Comparison of ENCODE assay signal across 14 cellular contexts in genomic region chr13:79353698-79354097, GRCh38.
"Had no signal": no experiment of that assay in that cellular context is flagged by ENCODE, and none has a peak within 500 bp of the region (broad histone marks: within the 10 kb centered on the region; RNA-seq: fewer than 3 reads in every experiment).

No MANE protein-coding gene starts in this region.

- H3K27me3 Mint-ChIP-seq: activated CD4-positive, alpha-beta T cell treated with anti-CD3 and anti-CD28 coated beads, Interleukin-2, amount 10 ng/mL, durations not matched to agents 24 days and 14 days; naive B cell had no signal

- H3K9me3 Mint-ChIP-seq: activated CD4-positive, alpha-beta T cell treated with anti-CD3 and anti-CD28 coated beads, Interleukin-2, amount 10 ng/mL, durations not matched to agents 24 days and 14 days; activated T-helper 2 cell treated with anti-CD3 and anti-CD28 coated beads, Interferon-gamma antibody, Interleukin-2, Interleukin-4, amounts not matched to agents 10 μg/mL and 5 μg/mL and 100 μg/mL, durations not matched to agents 14 hours and 24 hours and 36 hours; immature natural killer cell; naive B cell had no signal

- ATAC-seq: heart left ventricle, left cardiac atrium had no signal

- H3K4me3 ChIP-seq: colonic mucosa, heart left ventricle, lower lobe of right lung, tibial artery had no signal

- H3K27ac Mint-ChIP-seq: activated CD4-positive, alpha-beta T cell treated with anti-CD3 and anti-CD28 coated beads, Interleukin-2, amount 10 ng/mL, durations not matched to agents 24 days and 14 days; activated T-helper 2 cell treated with anti-CD3 and anti-CD28 coated beads, Interferon-gamma antibody, Interleukin-2, Interleukin-4, amounts not matched to agents 10 μg/mL and 5 μg/mL and 100 μg/mL, durations not matched to agents 14 hours and 24 hours and 36 hours had no signal

- H3K4me1 Mint-ChIP-seq: naive B cell had no signal

- H3K4me3 Mint-ChIP-seq: activated CD4-positive, alpha-beta T cell treated with anti-CD3 and anti-CD28 coated beads, Interleukin-2, amount 10 ng/mL, durations not matched to agents 24 days and 14 days; immature natural killer cell; naive B cell had no signal

- DNase-seq: activated CD4-positive, alpha-beta T cell treated with anti-CD3 and anti-CD28 coated beads, Interleukin-2, amount 10 ng/mL, durations not matched to agents 24 days and 14 days; activated CD4-positive, CD25-positive, alpha-beta regulatory T cell; activated naive CD4-positive, alpha-beta T cell treated with anti-CD3 and anti-CD28 coated beads, Interleukin-2, amount 50 U/mL, for 16 hours; colonic mucosa; foreskin melanocyte; heart left ventricle; immature natural killer cell; left cardiac atrium; lower lobe of right lung; naive B cell; stimulated activated CD4-positive, alpha-beta T cell treated with anti-CD3 and anti-CD28 coated beads, Interleukin-12 subunit alpha, Interleukin-12 subunit beta, amount 100 ng/mL, for 4 hours; stimulated activated CD4-positive, alpha-beta T cell treated with anti-CD3 and anti-CD28 coated beads, Interleukin-2, amount 100 ng/mL, for 24 hours; tibial artery had no signal
